In the genomic region with DNA sequence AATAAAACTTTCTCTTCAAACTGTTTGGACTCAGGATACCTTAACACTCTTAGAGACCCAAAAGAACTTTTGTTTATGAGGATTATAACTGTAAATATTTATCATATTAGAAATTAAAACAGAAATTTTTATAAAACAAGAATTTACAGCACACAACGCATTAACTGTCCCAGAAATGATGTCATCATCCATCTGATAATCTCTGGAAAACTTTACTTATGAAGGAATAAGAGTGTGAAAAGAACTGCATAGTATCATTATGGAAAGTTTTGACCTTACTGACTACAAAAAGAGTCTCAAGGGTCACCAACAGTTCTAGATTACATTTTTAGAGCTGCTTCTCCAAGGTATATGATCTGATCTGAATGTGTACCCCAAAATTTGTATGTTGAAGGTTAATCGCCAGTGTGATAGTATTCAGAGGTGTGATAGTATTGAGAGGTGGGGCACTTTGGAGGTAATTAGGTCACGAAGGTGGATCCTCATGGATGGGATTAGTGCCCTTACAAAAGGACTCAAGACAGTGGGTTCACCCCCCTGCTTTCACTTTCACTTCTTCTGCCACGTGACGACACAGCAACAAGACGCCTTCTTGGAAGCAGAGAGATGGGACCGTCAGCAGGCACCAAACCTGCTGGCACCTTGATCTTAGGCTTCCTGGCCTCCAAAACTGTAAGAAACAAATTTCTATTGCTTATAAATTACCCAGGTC, we compare ENCODE assay signal across 11 cellular contexts.
DNase-seq lines count a peak whose midpoint lies in the region; ATAC-seq and TF ChIP-seq lines count a peak whose summit lies in the region.
"Had no signal": no experiment of that assay in that cellular context is flagged by ENCODE, and none has a peak within 500 bp of the region (broad histone marks: within the 10 kb centered on the region; RNA-seq: fewer than 3 reads in every experiment).

No MANE protein-coding gene starts in this region.

- peak; percentile 14 for DNase-seq in NCI-H2196 (lab: John Stamatoyannopoulos, UW; ENCODE audit: unreplicated experiment)
- DNase-seq in NCI-H2196 treated with DMSO at 0.1 percent for 48 hours (lab: John Stamatoyannopoulos, UW; ENCODE audit: unreplicated experiment), result no peak
- peak; percentile 46 for DNase-seq in NAMALWA (ENCODE audit: low spot score)
- DNase-seq in activated T-cell treated with anti-CD3 and anti-CD28 coated beads, Interleukin-2, amount 50 U/mL, for 4 hours, result peak; percentile 7
- peak in 8 of 10 donors; percentile 2 to 68 (median 18) for DNase-seq in naive thymus-derived CD8-positive, alpha-beta T cell
- no peak for DNase-seq in brain microvascular endothelial cell
- no peak for DNase-seq in NCI-H510A (lab: John Stamatoyannopoulos, UW)
- DNase-seq: stimulated activated CD4-positive, alpha-beta T cell treated with anti-CD3 and anti-CD28 coated beads, Interleukin-2, amount 100 ng/mL, for 48 hours had no signal

- TF ChIP-seq CTCF in brain microvascular endothelial cell (IDR thresholded peaks at IDR 0.05; ENCODE audit: low read depth, low read length, missing control alignments), result no peak

- H3K36me3 ChIP-seq in brain microvascular endothelial cell (replicated peaks), result no peaks in the 10 kb centered on the region
- H3K36me3 ChIP-seq: cardiac muscle cell had no signal

- H3K9me3 Mint-ChIP-seq in activated T-cell treated with anti-CD3 and anti-CD28 coated beads, Interleukin-2, amount 50 U/mL, for 4 hours, result no peaks in the 10 kb centered on the region
- H3K9me3 Mint-ChIP-seq in naive thymus-derived CD8-positive, alpha-beta T cell, result peaks cover 0 to 2% (median 0%) of the 10 kb centered on the region in 9 donors

- no peak for ATAC-seq in activated T-cell treated with anti-CD3 and anti-CD28 coated beads, Interleukin-2, amount 50 U/mL, for 4 hours
- ATAC-seq in naive thymus-derived CD8-positive, alpha-beta T cell, result peak; percentile 46 to 75
- no peak for ATAC-seq in HG03439 (IDR thresholded peaks at IDR 0.05; ENCODE audit: unreplicated experiment)
- ATAC-seq: Right ventricle myocardium inferior had no signal

- H3K27me3 ChIP-seq in brain microvascular endothelial cell (replicated peaks), result no peaks in the 10 kb centered on the region
- H3K27me3 ChIP-seq: cardiac muscle cell had no signal

- H3K4me1 Mint-ChIP-seq in activated T-cell treated with anti-CD3 and anti-CD28 coated beads, Interleukin-2, amount 50 U/mL, for 4 hours (ENCODE audit: low read depth), result peaks cover 8% of the 10 kb centered on the region
- H3K4me1 Mint-ChIP-seq in naive thymus-derived CD8-positive, alpha-beta T cell, result peaks cover 2 to 10% (median 8%) of the 10 kb centered on the region in 4 donors

- no peak overlapping the region for H3K4me3 ChIP-seq in brain microvascular endothelial cell (ENCODE audit: low read depth, low read length)
- H3K4me3 ChIP-seq: cardiac muscle cell had no signal

- no peak overlapping the region for H3K27ac ChIP-seq in brain microvascular endothelial cell
- H3K27ac ChIP-seq: cardiac muscle cell had no signal

- H3K27ac Mint-ChIP-seq in naive thymus-derived CD8-positive, alpha-beta T cell, result peak overlapping the region; percentile 22 to 89 (median 68)

- peaks cover 17% of the 10 kb centered on the region for H3K27me3 Mint-ChIP-seq in activated T-cell treated with anti-CD3 and anti-CD28 coated beads, Interleukin-2, amount 50 U/mL, for 4 hours (ENCODE audit: low read depth)
- peaks cover 7 to 17% (median 13%) of the 10 kb centered on the region in 5 donors for H3K27me3 Mint-ChIP-seq in naive thymus-derived CD8-positive, alpha-beta T cell

- H3K4me3 Mint-ChIP-seq in activated T-cell treated with anti-CD3 and anti-CD28 coated beads, Interleukin-2, amount 50 U/mL, for 4 hours, result peak overlapping the region; percentile 60
- peak overlapping the region; percentile 64 to 91 (median 77) for H3K4me3 Mint-ChIP-seq in naive thymus-derived CD8-positive, alpha-beta T cell

- in situ Hi-C loops in brain microvascular endothelial cell (cut with HindIII; ENCODE audit: low pct_ligation_motif_present, low sequenced_read_pairs), result no loop called here

- no peaks in the 10 kb centered on the region for H3K36me3 Mint-ChIP-seq in activated T-cell treated with anti-CD3 and anti-CD28 coated beads, Interleukin-2, amount 50 U/mL, for 4 hours (ENCODE audit: insufficient read depth)
- no peaks in the 10 kb centered on the region for H3K36me3 Mint-ChIP-seq in naive thymus-derived CD8-positive, alpha-beta T cell

- POLR2A ChIA-PET in naive thymus-derived CD8-positive, alpha-beta T cell (lab: Charles Lee), result no interaction called here

Comparison
In these comparisons a context has a peak if more than half of its experiments do, and no peak if none do; other contexts are left out.
1. DNase-seq: peak in NCI-H2196 (single experiment), NAMALWA (single experiment), activated T-cell treated with anti-CD3 and anti-CD28 coated beads, Interleukin-2, amount 50 U/mL, for 4 hours (single experiment) and naive thymus-derived CD8-positive, alpha-beta T cell (8 of 10); none in NCI-H2196 treated with DMSO at 0.1 percent for 48 hours (single experiment), brain microvascular endothelial cell (single experiment) and NCI-H510A (single experiment).
2. ATAC-seq: peak in naive thymus-derived CD8-positive, alpha-beta T cell (2 of 2); none in activated T-cell treated with anti-CD3 and anti-CD28 coated beads, Interleukin-2, amount 50 U/mL, for 4 hours (0 of 2) and HG03439 (single experiment).